23 cellular contexts compared by ENCODE assay signal in the genomic region with DNA sequence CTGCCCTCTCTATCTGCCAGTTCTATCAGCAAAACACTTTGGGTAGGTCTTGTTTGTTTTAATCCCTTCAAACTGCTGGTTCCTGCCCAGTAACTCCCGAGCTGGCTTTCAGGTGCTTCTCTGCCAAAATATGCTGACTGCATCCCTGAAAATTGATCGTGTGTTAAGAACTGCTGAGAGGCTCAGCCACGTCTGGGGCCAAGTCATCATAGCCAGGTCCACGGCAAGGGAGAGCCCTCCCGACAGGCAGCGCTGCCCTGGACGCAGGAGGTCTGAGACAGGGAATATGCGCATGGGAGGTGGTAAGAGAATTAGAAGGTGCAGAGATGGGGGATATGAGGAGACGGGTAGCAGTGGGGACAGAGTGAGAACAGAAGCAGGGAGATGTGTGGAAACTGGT.
DNase-seq lines count a peak whose midpoint lies in the region; ATAC-seq and TF ChIP-seq lines count a peak whose summit lies in the region.
"Had no signal": no experiment of that assay in that cellular context is flagged by ENCODE, and none has a peak within 500 bp of the region (broad histone marks: within the 10 kb centered on the region; RNA-seq: fewer than 3 reads in every experiment).

No MANE protein-coding gene starts in this region.

- TF ChIP-seq CTCF in GM23338 (conservative IDR thresholded peaks at IDR 0.05; ENCODE audit: low read depth in 2 of 2) (no peak), WTC11 (IDR thresholded peaks at IDR 0.05) (no peak), neural progenitor cell (IDR thresholded peaks at IDR 0.05) (no peak)
- no peak for TF ChIP-seq CTCF in CD4-positive, alpha-beta T cell (IDR thresholded peaks at IDR 0.05)

- H3F3A ChIP-seq in GM23338 (replicated peaks; ENCODE audit: low read depth) (no peaks in the 10 kb centered on the region), neural progenitor cell (ENCODE audit: low read depth) (no peaks in the 10 kb centered on the region)

- POLR2A ChIA-PET in WTC11 (lab: Charles Lee): no interaction called here
- POLR2A ChIA-PET in CD4-positive, alpha-beta T cell (lab: Charles Lee): no interaction called here

- H3K27me3 Mint-ChIP-seq in GM23338 (ENCODE audit: insufficient read depth, low read depth, poor library complexity) (peaks cover 2% of the 10 kb centered on the region), WTC11 (ENCODE audit: low read depth) (no peaks in the 10 kb centered on the region), neural progenitor cell (ENCODE audit: insufficient read depth, low read depth) (peaks cover 4% of the 10 kb centered on the region)
- peaks cover 17% of the 10 kb centered on the region for H3K27me3 Mint-ChIP-seq in CD4-positive, alpha-beta T cell

- intact Hi-C loops in CD4-positive, alpha-beta T cell (cut with DNase I, micrococcal nuclease): no loop called here

- H3K27ac Mint-ChIP-seq in GM23338: no peak overlapping the region
- no peak overlapping the region for H3K27ac Mint-ChIP-seq in WTC11
- peak overlapping the region; percentile 35 for H3K27ac Mint-ChIP-seq in neural progenitor cell
- H3K27ac Mint-ChIP-seq in CD4-positive, alpha-beta T cell: no peak overlapping the region
- H3K27ac Mint-ChIP-seq: CD14-positive monocyte had no signal

- CTCF ChIA-PET in WTC11 (lab: Charles Lee): no interaction called here
- CTCF ChIA-PET in CD4-positive, alpha-beta T cell (lab: Charles Lee): no interaction called here

- H3K36me3 Mint-ChIP-seq in GM23338 (ENCODE audit: low read depth) (no peaks in the 10 kb centered on the region), WTC11 (no peaks in the 10 kb centered on the region), neural progenitor cell (no peaks in the 10 kb centered on the region)
- H3K36me3 Mint-ChIP-seq in CD4-positive, alpha-beta T cell (ENCODE audit: low read depth): no peaks in the 10 kb centered on the region
- H3K36me3 Mint-ChIP-seq: CD14-positive monocyte had no signal

- peak overlapping the region; percentile 58 for H3K4me2 ChIP-seq in GM23338
- H3K4me2 ChIP-seq in neural progenitor cell: no peak overlapping the region

- no peak overlapping the region for H3K27ac ChIP-seq in GM23338 (ENCODE audit: low read depth)
- H3K27ac ChIP-seq in neural progenitor cell: no peak overlapping the region
- H3K27ac ChIP-seq in CD4-positive, alpha-beta T cell (ENCODE audit: low read depth, low read length): no peak overlapping the region
- H3K27ac ChIP-seq: Peyer's patch had no signal

- no peaks in the 10 kb centered on the region for H3K9me2 ChIP-seq in GM23338 (ENCODE audit: insufficient read depth)

- H3K36me3 ChIP-seq in GM23338 (ENCODE audit: insufficient read depth) (no peaks in the 10 kb centered on the region), neural progenitor cell (no peaks in the 10 kb centered on the region)
- H3K36me3 ChIP-seq: BE2C, Peyer's patch had no signal

- H3K4me1 Mint-ChIP-seq in GM23338: peaks cover 49% of the 10 kb centered on the region
- H3K4me1 Mint-ChIP-seq in WTC11: peaks cover 44% of the 10 kb centered on the region
- peaks cover 25% of the 10 kb centered on the region for H3K4me1 Mint-ChIP-seq in neural progenitor cell
- peaks cover 35% of the 10 kb centered on the region for H3K4me1 Mint-ChIP-seq in CD4-positive, alpha-beta T cell (ENCODE audit: low read depth)
- H3K4me1 Mint-ChIP-seq: CD14-positive monocyte had no signal

- peaks cover 15% of the 10 kb centered on the region for H3K4me1 ChIP-seq in GM23338 (ENCODE audit: insufficient read depth)
- peaks cover 21% of the 10 kb centered on the region for H3K4me1 ChIP-seq in neural progenitor cell
- H3K4me1 ChIP-seq: BE2C, Peyer's patch had no signal

- no peaks in the 10 kb centered on the region for H3K9me3 ChIP-seq in neural progenitor cell (ENCODE audit: low read depth)
- no peaks in the 10 kb centered on the region for H3K9me3 ChIP-seq in CD4-positive, alpha-beta T cell (ENCODE audit: control insufficient read depth, low read length)
- H3K9me3 ChIP-seq: BE2C, Peyer's patch had no signal

- DNase-seq in NCI-H1105 treated with DMSO at 0.1 percent for 48 hours (lab: John Stamatoyannopoulos, UW) (peak; percentile 50), NCI-H1105 (lab: John Stamatoyannopoulos, UW) (no peak), GM23338 (ENCODE audit: low spot score) (peak; percentile 15), WTC11 (ENCODE audit: low spot score) (no peak), neural progenitor cell (ENCODE audit: low spot score) (no peak), T1000 (lab: John Stamatoyannopoulos, UW) (no peak)
- no peak for DNase-seq in CD4-positive, alpha-beta T cell
- DNase-seq: 8988T, ACHN, BE2C, DMS153, GOT3, NCI-H1048, NCI-H146, NCI-H1930, NCI-H2107, NCI-H526, NCI-H82, OCI-M1, Peyer's patch, SHP77 treated with DMSO at 0.1 percent for 48 hours had no signal

- H3K79me2 ChIP-seq in GM23338 (replicated peaks; ENCODE audit: insufficient read depth) (no peaks in the 10 kb centered on the region), neural progenitor cell (ENCODE audit: low read depth) (no peaks in the 10 kb centered on the region)

- no peaks in the 10 kb centered on the region for H4K20me1 ChIP-seq in GM23338 (replicated peaks; ENCODE audit: insufficient read depth)
- H4K20me1 ChIP-seq in neural progenitor cell (ENCODE audit: low read depth): no peaks in the 10 kb centered on the region

- H2AFZ ChIP-seq in GM23338 (peak overlapping the region; percentile 7; the same call in 1 of the 2 replicates), neural progenitor cell (replicated peaks) (no peak overlapping the region)

- H3K4me3 Mint-ChIP-seq in GM23338 (peak overlapping the region; percentile 1; the same call in 1 of the 3 replicates), WTC11 (no peak overlapping the region), neural progenitor cell (no peak overlapping the region)
- H3K4me3 Mint-ChIP-seq in CD4-positive, alpha-beta T cell: no peak overlapping the region
- H3K4me3 Mint-ChIP-seq: CD14-positive monocyte had no signal

- H3K9me3 Mint-ChIP-seq in GM23338: no peaks in the 10 kb centered on the region; the same call in 2 of the 3 replicates
- no peaks in the 10 kb centered on the region for H3K9me3 Mint-ChIP-seq in WTC11
- no peaks in the 10 kb centered on the region for H3K9me3 Mint-ChIP-seq in neural progenitor cell
- H3K9me3 Mint-ChIP-seq in CD4-positive, alpha-beta T cell: no peaks in the 10 kb centered on the region

- H3K9ac ChIP-seq in neural progenitor cell: no peak overlapping the region

- ATAC-seq in GM23338 (peak; percentile 45), WTC11 (peak; percentile 40; the same call in 1 of the 2 replicates), HG03139 (IDR thresholded peaks at IDR 0.05; ENCODE audit: unreplicated experiment) (no peak)
- no peak for ATAC-seq in CD4-positive, alpha-beta T cell (ENCODE audit: poor library complexity)

- H3K27me3 ChIP-seq in GM23338 (ENCODE audit: insufficient read depth) (no peaks in the 10 kb centered on the region), neural progenitor cell (no peaks in the 10 kb centered on the region)
- H3K27me3 ChIP-seq in CD4-positive, alpha-beta T cell (ENCODE audit: control insufficient read depth, insufficient read depth, low read length): no peaks in the 10 kb centered on the region
- H3K27me3 ChIP-seq: BE2C, Peyer's patch had no signal

- H3K4me3 ChIP-seq in GM23338: no peak overlapping the region
- no peak overlapping the region for H3K4me3 ChIP-seq in neural progenitor cell
- H3K4me3 ChIP-seq: Peyer's patch had no signal

TF ChIP-seq in GM23338, 12 proteins besides CTCF, POLR2A, EP300 and RAD21 (continues in another document):
- no peak for TF ChIP-seq ZNF114 (CRISPR knock-in tag; IDR thresholded peaks at IDR 0.05)
- no peak for TF ChIP-seq NANOG (IDR thresholded peaks at IDR 0.05; ENCODE audit: borderline replicate concordance)
- TF ChIP-seq JUNB (IDR thresholded peaks at IDR 0.05; ENCODE audit: unreplicated experiment): no peak
- no peak for TF ChIP-seq EZH2 (IDR thresholded peaks at IDR 0.05; ENCODE audit: low read depth, unreplicated experiment)
- TF ChIP-seq ETS1 (IDR thresholded peaks at IDR 0.05): no peak
- no peak for TF ChIP-seq POLR2AphosphoS5 (IDR thresholded peaks at IDR 0.05; ENCODE audit: low read depth)

TF ChIP-seq in WTC11, 78 proteins besides CTCF, POLR2A, EP300 and RAD21:
- no peak for TF ChIP-seq NR1H2 (CRISPR knock-in tag; IDR thresholded peaks at IDR 0.05)

Comparison
In these comparisons a context has a peak if more than half of its experiments do, and no peak if none do; other contexts are left out.
1. DNase-seq: peak in NCI-H1105 treated with DMSO at 0.1 percent for 48 hours (single experiment) and GM23338 (single experiment); none in NCI-H1105 (single experiment), WTC11 (single experiment), neural progenitor cell (single experiment), T1000 (single experiment) and CD4-positive, alpha-beta T cell (0 of 10).
2. ATAC-seq: peak in GM23338 (single experiment) and WTC11 (single experiment); none in HG03139 (single experiment) and CD4-positive, alpha-beta T cell (single experiment).